In genomic region chr3:150059241-150059640, GRCh38 we compare ENCODE assay signal across 18 cellular contexts.
A peak's percentile ranks its signal among the peaks of the same experiment; 100 is the strongest.
DNase-seq lines count a peak whose midpoint lies in the region; ATAC-seq, FAIRE-seq and TF ChIP-seq lines count a peak whose summit lies in the region.
"Had no signal": no experiment of that assay in that cellular context is flagged by ENCODE, and none has a peak within 500 bp of the region (broad histone marks: within the 10 kb centered on the region; RNA-seq: fewer than 3 reads in every experiment).

No MANE protein-coding gene starts in this region.

- H3K9ac ChIP-seq in skeletal muscle tissue (ENCODE audit: low read depth in 1 of 3, low read length in 3 of 3), result no peak overlapping the region
- H3K9ac ChIP-seq: KMS-11 had no signal

- WGBS in tibial nerve, 2 donors, result 43 to 51% methylated on average over 5 of the region's 5 CpGs

- peak; percentile 39 for DNase-seq in DMS 273 (lab: John Stamatoyannopoulos, UW; ENCODE audit: unreplicated experiment)
- no peak for DNase-seq in DMS 273 treated with DMSO at 0.1 percent for 48 hours (lab: John Stamatoyannopoulos, UW)
- peak; percentile 19 for DNase-seq in NCI-H128 (lab: John Stamatoyannopoulos, UW; ENCODE audit: unreplicated experiment)
- DNase-seq in bronchial epithelial cell (ENCODE audit: low read depth), result peak; percentile 58
- DNase-seq in tibial nerve (ENCODE audit: low spot score in 2 of 2), result no peak
- DNase-seq: CD8-positive, alpha-beta T cell; MM.1S; NCI-H1930; NCI-H526 treated with DMSO at 0.1 percent for 48 hours; SHP77 treated with DMSO at 0.1 percent for 48 hours had no signal

- TF ChIP-seq CTCF in bronchial epithelial cell (IDR thresholded peaks at IDR 0.05; ENCODE audit: insufficient read depth, low read length, severe bottlenecking), result no peak
- no peak for TF ChIP-seq CTCF in tibial nerve (IDR thresholded peaks at IDR 0.05)

- ATAC-seq in GM21515 (IDR thresholded peaks at IDR 0.05; ENCODE audit: unreplicated experiment) (no peak), HG02981 (IDR thresholded peaks at IDR 0.05; ENCODE audit: unreplicated experiment) (no peak)
- ATAC-seq: CD8-positive, alpha-beta T cell; HepG2 had no signal

- FAIRE-seq in bronchial epithelial cell (lab: Jason Lieb, UNC), result no peak
- FAIRE-seq: H54, HepG2, RCC 7860 had no signal

- H3K27me3 ChIP-seq in bronchial epithelial cell (ENCODE audit: control insufficient read depth, insufficient read depth, low read length) (no peaks in the 10 kb centered on the region), skeletal muscle tissue (ENCODE audit: control insufficient read depth in 3 of 3, insufficient read depth in 3 of 3, low read length in 3 of 3) (no peaks in the 10 kb centered on the region), tibial nerve (no peaks in the 10 kb centered on the region)

- no peak for TF ChIP-seq POLR2A in tibial nerve (IDR thresholded peaks at IDR 0.05)

- no peak for TF ChIP-seq EP300 in tibial nerve (IDR thresholded peaks at IDR 0.05)

- H3K4me1 ChIP-seq in skeletal muscle tissue (ENCODE audit: control insufficient read depth in 3 of 3, insufficient read depth in 3 of 3, low read length in 3 of 3) (peaks cover 32 to 45% (median 44%) of the 10 kb centered on the region in 3 donors), tibial nerve (peaks cover 0 to 17% (median 0%) of the 10 kb centered on the region in 4 donors)

- no peaks in the 10 kb centered on the region for H3K36me3 ChIP-seq in bronchial epithelial cell (ENCODE audit: control insufficient read depth, insufficient read depth, low read length)
- H3K36me3 ChIP-seq in skeletal muscle tissue (ENCODE audit: control insufficient read depth in 3 of 3, insufficient read depth in 3 of 3, low read length in 3 of 3), result no peaks in the 10 kb centered on the region
- H3K36me3 ChIP-seq in tibial nerve, result no peaks in the 10 kb centered on the region

- H3K9me3 ChIP-seq in skeletal muscle tissue (ENCODE audit: control insufficient read depth in 3 of 3, low read length in 3 of 3), result no peaks in the 10 kb centered on the region
- H3K9me3 ChIP-seq in tibial nerve, result no peaks in the 10 kb centered on the region

- no peak overlapping the region for H3K4me3 ChIP-seq in bronchial epithelial cell (ENCODE audit: low read depth, low read length)
- H3K4me3 ChIP-seq in skeletal muscle tissue (ENCODE audit: low read length in 3 of 3), result no peak overlapping the region
- no peak overlapping the region for H3K4me3 ChIP-seq in tibial nerve

- H3K27ac ChIP-seq in skeletal muscle tissue (ENCODE audit: low read depth, low read length), result peak overlapping the region; percentile 94
- no peak overlapping the region for H3K27ac ChIP-seq in tibial nerve
- H3K27ac ChIP-seq: 22Rv1, KMS-11 had no signal

Comparison
In these comparisons a context has a peak if more than half of its experiments do, and no peak if none do; other contexts are left out.
1. DNase-seq: peak in DMS 273 (single experiment), NCI-H128 (single experiment) and bronchial epithelial cell (single experiment); none in DMS 273 treated with DMSO at 0.1 percent for 48 hours (single experiment) and tibial nerve (0 of 2).